Comparison of ENCODE assay signal across 8 cellular contexts in the genomic region with DNA sequence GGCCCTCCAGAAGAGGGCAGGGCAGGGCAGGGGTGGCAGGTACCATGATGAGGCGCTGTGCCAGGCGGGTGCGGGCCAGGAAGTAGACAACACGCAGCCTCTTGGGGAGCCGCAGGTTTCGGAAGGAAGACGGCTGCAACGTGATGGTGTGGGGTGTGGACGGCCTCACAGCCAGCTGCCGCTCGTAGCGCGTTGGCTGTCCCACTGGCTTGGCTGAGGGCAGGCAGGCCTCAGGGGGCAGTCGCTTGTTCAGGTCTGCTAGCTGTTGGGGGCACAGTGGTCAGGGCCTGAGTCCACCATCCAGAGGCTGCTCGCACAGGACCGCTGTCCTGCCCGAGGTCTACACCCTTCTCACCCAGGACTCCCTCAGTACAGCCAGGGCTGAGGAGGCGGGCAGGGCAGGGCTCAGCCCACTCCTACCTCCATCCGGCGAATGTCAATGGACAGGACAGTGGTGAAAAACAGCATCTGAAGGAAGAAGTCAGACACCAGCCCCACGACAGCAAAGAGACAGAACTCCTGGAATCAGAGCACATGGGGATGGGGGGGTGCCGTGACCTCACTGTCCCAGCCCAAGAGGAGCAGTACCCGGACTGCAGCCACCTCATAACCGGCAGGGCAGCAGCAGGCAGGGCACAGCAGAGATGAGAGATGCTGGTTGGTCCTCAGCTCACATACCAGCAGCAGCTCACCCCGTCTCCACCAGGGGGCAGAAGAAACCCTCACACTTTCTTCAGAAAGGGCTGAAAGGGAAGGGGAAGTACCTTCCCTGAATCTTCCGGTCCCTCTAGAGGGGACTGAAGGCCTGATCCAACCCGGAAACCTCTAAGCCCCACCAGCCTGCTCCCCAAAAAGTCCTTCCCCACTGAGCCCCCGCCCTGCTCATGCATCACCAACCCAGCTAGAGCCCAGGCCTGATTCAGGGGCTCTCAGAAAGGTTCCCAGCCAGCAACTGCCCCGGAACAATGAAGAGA. TPM values are rescaled to one million over a fixed set of nuclear protein-coding genes. Genes with fewer than 3 reads are reported as not detected.
DNase-seq lines count a peak whose midpoint lies in the region; ATAC-seq, FAIRE-seq and TF ChIP-seq lines count a peak whose summit lies in the region.

No MANE protein-coding gene starts in this region.

- TF ChIP-seq CTCF in activated B cell treated with CpG ODN at 0.5 μM for 24 hours (IDR thresholded peaks at IDR 0.05) (no peak), kidney (IDR thresholded peaks at IDR 0.05; ENCODE audit: borderline replicate concordance, extremely low read depth, insufficient read depth) (peak; percentile 93)

- peaks cover 60% of the 10 kb centered on the region for H3K36me3 Mint-ChIP-seq in activated B cell treated with CpG ODN at 0.5 μM for 24 hours (ENCODE audit: low read depth)

- H3K27me3 Mint-ChIP-seq in activated B cell treated with CpG ODN at 0.5 μM for 24 hours = no peaks in the 10 kb centered on the region

- H3K9ac ChIP-seq in kidney (ENCODE audit: low read length in 2 of 2) = peak overlapping the region in 1 of 2 donors; percentile 53

- H3K4me3 ChIP-seq in kidney (ENCODE audit: low read length in 2 of 2) = peak overlapping the region in 1 of 2 donors; percentile 24

- H3K27ac ChIP-seq in kidney (ENCODE audit: low read depth in 2 of 2, low read length in 2 of 2) = peak overlapping the region; percentile 25 to 56

- no peak for FAIRE-seq in kidney (lab: Jason Lieb, UNC)

- H3K9me3 Mint-ChIP-seq in activated B cell treated with CpG ODN at 0.5 μM for 24 hours = no peaks in the 10 kb centered on the region

- DNase-seq in DMS79 treated with DMSO at 0.1 percent for 48 hours (lab: John Stamatoyannopoulos, UW) (peak; percentile 13), DMS79 (lab: John Stamatoyannopoulos, UW) (no peak), NCI-H2171 (lab: John Stamatoyannopoulos, UW) (peak; percentile 8), activated B cell treated with CpG ODN at 0.5 μM for 24 hours (peak; percentile 75), kidney (peak; percentile 91)
- DNase-seq in central memory CD4-positive, alpha-beta T cell = peak; percentile 84
- peak; percentile 93 for DNase-seq in stimulated activated CD4-positive, alpha-beta T cell treated with anti-CD3 and anti-CD28 coated beads, Interleukin-15, amount 100 ng/mL, for 24 hours

- ATAC-seq in HG02970 (IDR thresholded peaks at IDR 0.05; ENCODE audit: low FRiP score, unreplicated experiment) (peak; percentile 70), activated B cell treated with CpG ODN at 0.5 μM for 24 hours (ENCODE audit: low read depth) (peak; percentile 98)

- CTCF ChIA-PET in activated B cell treated with CpG ODN at 0.5 μM for 24 hours (lab: Charles Lee) = interaction anchor here (0.7 to 2.3 kb wide), 13 partner anchors 15 to 257 kb away, joined by 3 to 24 read pairs (median 6); partner anchors contain the start of genes ELP6, PTPN23 and SCAP

- peaks cover 11 to 25% of the 10 kb centered on the region in 2 donors for H3K36me3 ChIP-seq in kidney (ENCODE audit: control insufficient read depth in 1 of 2, insufficient read depth in 2 of 2, low read length in 2 of 2)

- peak overlapping the region; percentile 98 for H3K27ac Mint-ChIP-seq in activated B cell treated with CpG ODN at 0.5 μM for 24 hours

- H3K4me1 ChIP-seq in kidney (ENCODE audit: control insufficient read depth in 1 of 2, insufficient read depth in 1 of 2, low read depth in 1 of 2, low read length in 2 of 2) = peaks cover 13 to 20% of the 10 kb centered on the region in 2 donors

- no peaks in the 10 kb centered on the region for H3K9me3 ChIP-seq in kidney (ENCODE audit: control insufficient read depth in 1 of 2, low read length in 2 of 2)

- H3K4me1 Mint-ChIP-seq in activated B cell treated with CpG ODN at 0.5 μM for 24 hours = peaks cover 16% of the 10 kb centered on the region

- intact Hi-C loops in activated B cell treated with CpG ODN at 0.5 μM for 24 hours (cut with micrococcal nuclease) (loop anchor here (1.0 kb wide), 4 partner anchors 40 to 369 kb away; partner anchors contain the start of gene ELP6), kidney (cut with DNase I) (no loop called here)

- POLR2A ChIA-PET in activated B cell treated with CpG ODN at 0.5 μM for 24 hours (lab: Charles Lee) = interaction anchor here (0.6 to 2.2 kb wide), 4 partner anchors 40 to 93 kb away, joined by 4 to 11 read pairs (median 7); partner anchors contain the start of genes PTPN23 and SCAP

- H3K4me3 Mint-ChIP-seq in activated B cell treated with CpG ODN at 0.5 μM for 24 hours = peak overlapping the region; percentile 75

RNA-seq across cellular contexts. Expression of gene PTPN23, which starts 40.0 kb away (rescaled TPM):
- total RNA-seq in activated B cell treated with CpG ODN at 0.5 μM for 24 hours = 44.0 and 50.3 TPM in 2 replicates
- total RNA-seq in kidney = 48.5 TPM
- 12.6 TPM for polyA plus RNA-seq in kidney (ENCODE audit: insufficient read depth, low read depth, low replicate concordance)

RNA-seq across cellular contexts. Expression of gene SCAP, which starts 54.9 kb away (rescaled TPM):
- 82.5 and 84.3 TPM in 2 replicates for total RNA-seq in activated B cell treated with CpG ODN at 0.5 μM for 24 hours
- 85.1 TPM for total RNA-seq in kidney
- 47.3 TPM for polyA plus RNA-seq in kidney (ENCODE audit: insufficient read depth, low read depth, low replicate concordance)
